Comparison of ENCODE assay signal across 8 cellular contexts in genomic region chr6:79869600-79870084, GRCh38.
DNase-seq lines count a peak whose midpoint lies in the region; ATAC-seq and TF ChIP-seq lines count a peak whose summit lies in the region.

No MANE protein-coding gene starts in this region.

- peaks cover 7% of the 10 kb centered on the region; the same call in 1 of the 2 replicates for H3K27me3 ChIP-seq in HUES64 (ENCODE audit: insufficient read depth, low read length)
- H3K27me3 ChIP-seq in naive thymus-derived CD4-positive, alpha-beta T cell (ENCODE audit: control insufficient read depth in 2 of 2, insufficient read depth in 2 of 2, low read length in 2 of 2) = no peaks in the 10 kb centered on the region

- H3K79me2 ChIP-seq in OCI-LY7 (ENCODE audit: insufficient read depth, low read depth, low read length) = no peaks in the 10 kb centered on the region

- WGBS in HUES64 = 3% methylated on average over 20 of the region's 20 CpGs

- peak overlapping the region in 3 of 9 donors; percentile 53 to 56 (median 56) for H3K27ac Mint-ChIP-seq in naive thymus-derived CD4-positive, alpha-beta T cell

- H3K9me2 ChIP-seq in OCI-LY7 (ENCODE audit: insufficient read depth, low read length) = no peaks in the 10 kb centered on the region

- H3K4me3 Mint-ChIP-seq in naive thymus-derived CD4-positive, alpha-beta T cell = peak overlapping the region; percentile 40 to 77 (median 68)

- peak; percentile 100 for ATAC-seq in GM21528 (IDR thresholded peaks at IDR 0.05; ENCODE audit: low FRiP score, unreplicated experiment)
- peak; percentile 98 for ATAC-seq in naive thymus-derived CD4-positive, alpha-beta T cell

- peak; percentile 93 for DNase-seq in DMS153 treated with DMSO at 0.1 percent for 48 hours (lab: John Stamatoyannopoulos, UW; ENCODE audit: unreplicated experiment)
- DNase-seq in OCI-LY7 (ENCODE audit: low spot score) = peak; percentile 87
- DNase-seq in activated T-cell treated with anti-CD3 and anti-CD28 coated beads for 4 hours = peak; percentile 63
- peak; percentile 80 to 84 for DNase-seq in erythroblast (lab: John Stamatoyannopoulos, UW)
- DNase-seq in naive thymus-derived CD4-positive, alpha-beta T cell = peak; percentile 57 to 79 (median 71)
- peak; percentile 56 to 62 for DNase-seq in stimulated activated CD8-positive, alpha-beta memory T cell treated with anti-CD3 and anti-CD28 coated beads, Interleukin-7, amount 100 ng/mL, for 48 hours (ENCODE audit: extremely low read depth in 1 of 2, low read depth in 1 of 2)

- H3K9me3 ChIP-seq in HUES64 (ENCODE audit: insufficient read depth, low read depth, low read length) (no peaks in the 10 kb centered on the region), OCI-LY7 (ENCODE audit: low read length) (no peaks in the 10 kb centered on the region)
- H3K9me3 ChIP-seq in naive thymus-derived CD4-positive, alpha-beta T cell (ENCODE audit: control insufficient read depth in 2 of 3, low read length in 3 of 3) = no peaks in the 10 kb centered on the region

- no peak for TF ChIP-seq POLR2A in erythroblast (IDR thresholded peaks at IDR 0.05; ENCODE audit: low read length)

- H3K4me1 ChIP-seq in HUES64 (ENCODE audit: insufficient read depth, low read length) (peaks cover 21% of the 10 kb centered on the region), OCI-LY7 (ENCODE audit: insufficient read depth, low read length, poor library complexity, severe bottlenecking) (no peaks in the 10 kb centered on the region)
- H3K4me1 ChIP-seq in naive thymus-derived CD4-positive, alpha-beta T cell (ENCODE audit: control insufficient read depth in 2 of 2, insufficient read depth in 2 of 2, low read length in 2 of 2) = no peaks in the 10 kb centered on the region

- intact Hi-C loops in OCI-LY7 (cut with micrococcal nuclease; ENCODE audit: unreplicated experiment) = loop anchor here (2.0 kb wide), 1 partner anchor 91 kb away; no protein-coding TSS in a partner anchor
- intact Hi-C loops in naive thymus-derived CD4-positive, alpha-beta T cell (cut with micrococcal nuclease) = loop anchor here (1.0 to 5.0 kb wide), 15 partner anchors 55 to 1883 kb away; partner anchors contain the start of genes PHIP (in 2 of the 2), TENT5A (in 2 of the 2), TTK (in 2 of the 2) and BCKDHB (in 1 of the 2)

- peak overlapping the region; percentile 47 for H3K4me2 ChIP-seq in OCI-LY7 (ENCODE audit: low read length)

- peak overlapping the region; percentile 95 for H2AFZ ChIP-seq in OCI-LY7 (ENCODE audit: low read length)

- H3K9me3 Mint-ChIP-seq in naive thymus-derived CD4-positive, alpha-beta T cell = no peaks in the 10 kb centered on the region

- CTCF ChIA-PET in OCI-LY7 (lab: Charles Lee; ENCODE audit: unreplicated experiment) = no interaction called here
- CTCF ChIA-PET in naive thymus-derived CD4-positive, alpha-beta T cell (lab: Charles Lee) = interaction anchor here (0.7 to 1.2 kb wide), 3 partner anchors 28 to 132 kb away, joined by 3 read pairs; no protein-coding TSS in a partner anchor

- POLR2A ChIA-PET in OCI-LY7 (lab: Charles Lee) = no interaction called here
- POLR2A ChIA-PET in naive thymus-derived CD4-positive, alpha-beta T cell (lab: Charles Lee) = interaction anchor here (1.3 kb wide), 1 partner anchor 1884 kb away, joined by 5 read pairs; no protein-coding TSS in a partner anchor

- H3K36me3 ChIP-seq in HUES64 (ENCODE audit: insufficient read depth, low read length) = no peaks in the 10 kb centered on the region
- H3K36me3 ChIP-seq in OCI-LY7 (ENCODE audit: insufficient read depth, low read length) = no peaks in the 10 kb centered on the region
- no peaks in the 10 kb centered on the region for H3K36me3 ChIP-seq in naive thymus-derived CD4-positive, alpha-beta T cell (ENCODE audit: control insufficient read depth in 2 of 3, insufficient read depth in 3 of 3, low read length in 3 of 3)

- H3K36me3 Mint-ChIP-seq in naive thymus-derived CD4-positive, alpha-beta T cell = no peaks in the 10 kb centered on the region

- no TSS peak for BruUV-seq in OCI-LY7 (replicated peaks; lab: Mats Ljungman, UMichigan)

- peaks cover 7 to 20% (median 10%) of the 10 kb centered on the region in 7 donors for H3K4me1 Mint-ChIP-seq in naive thymus-derived CD4-positive, alpha-beta T cell

- no peaks in the 10 kb centered on the region for H4K20me1 ChIP-seq in OCI-LY7 (ENCODE audit: insufficient read depth, low read length)

- H3K27ac ChIP-seq in HUES64 (ENCODE audit: low read depth, low read length) (no peak overlapping the region), OCI-LY7 (ENCODE audit: low read depth, low read length, poor library complexity, severe bottlenecking) (no peak overlapping the region)
- no peak overlapping the region for H3K27ac ChIP-seq in naive thymus-derived CD4-positive, alpha-beta T cell (ENCODE audit: low read depth, low read length)

- no peak overlapping the region for H3K9ac ChIP-seq in HUES64 (ENCODE audit: low read depth, low read length)

- H3K27me3 Mint-ChIP-seq in naive thymus-derived CD4-positive, alpha-beta T cell = peaks cover 4 to 19% (median 4%) of the 10 kb centered on the region in 5 donors

- TF ChIP-seq CTCF in OCI-LY7 (conservative IDR thresholded peaks at IDR 0.05; ENCODE audit: low read length) = peak; percentile 85

- H3K4me3 ChIP-seq in HUES64 (ENCODE audit: low read length) (peak overlapping the region; percentile 31; the same call in 1 of the 2 replicates), OCI-LY7 (ENCODE audit: low read depth, low read length, poor library complexity, severe bottlenecking) (no peak overlapping the region)
- no peak overlapping the region for H3K4me3 ChIP-seq in naive thymus-derived CD4-positive, alpha-beta T cell (ENCODE audit: low read length)
